In genomic region chr3:50612973-50613851, GRCh38 we compare ENCODE assay signal across 1 cellular context.
TF ChIP-seq lines count a peak whose summit lies in the region.

No MANE protein-coding gene starts in this region.

TF ChIP-seq in SK-N-SH, 30 proteins besides CTCF, POLR2A, EP300 and RAD21:
- no peak for TF ChIP-seq MEF2A (IDR thresholded peaks at IDR 0.05; ENCODE audit: borderline replicate concordance, low read depth)
TF ChIP-seq in SK-N-SH: peak in this region for 0.
